ENCODE assay signal across 1 cellular context in the genomic region with DNA sequence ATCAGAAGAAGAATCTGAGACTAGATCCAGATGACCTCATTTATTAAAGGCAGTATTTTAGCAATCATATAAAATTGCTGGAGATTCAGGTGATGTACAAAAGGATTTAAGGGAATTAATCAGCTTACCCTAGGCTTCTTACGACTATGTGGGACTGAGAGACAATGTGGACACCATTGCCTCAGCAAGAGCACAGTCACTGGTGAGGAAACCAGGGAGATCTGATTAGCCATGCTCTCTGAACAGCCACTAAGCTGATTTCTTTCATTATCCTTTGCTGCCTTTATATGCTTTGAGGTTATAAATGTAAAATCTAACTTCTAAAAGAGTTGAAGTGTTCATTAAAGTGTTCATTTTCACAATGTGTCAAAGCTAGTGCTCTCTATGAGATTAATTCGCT.
TF ChIP-seq lines count a peak whose summit lies in the region.

No MANE protein-coding gene starts in this region.

TF ChIP-seq in HepG2, 621 proteins besides CTCF, POLR2A, EP300 and RAD21:
- TF ChIP-seq ZNF619 (CRISPR knock-in tag; IDR thresholded peaks at IDR 0.05), result no peak
- 0 out of 2 replicates have a peak, but pooled peaks have one; percentile 26 for TF ChIP-seq ATF7 (IDR thresholded peaks at IDR 0.05)
- TF ChIP-seq ATF7 (CRISPR knock-in tag; IDR thresholded peaks at IDR 0.05), result no peak
- no peak for TF ChIP-seq ZNF777 (CRISPR knock-in tag; IDR thresholded peaks at IDR 0.05)
- TF ChIP-seq, protein P1, sequence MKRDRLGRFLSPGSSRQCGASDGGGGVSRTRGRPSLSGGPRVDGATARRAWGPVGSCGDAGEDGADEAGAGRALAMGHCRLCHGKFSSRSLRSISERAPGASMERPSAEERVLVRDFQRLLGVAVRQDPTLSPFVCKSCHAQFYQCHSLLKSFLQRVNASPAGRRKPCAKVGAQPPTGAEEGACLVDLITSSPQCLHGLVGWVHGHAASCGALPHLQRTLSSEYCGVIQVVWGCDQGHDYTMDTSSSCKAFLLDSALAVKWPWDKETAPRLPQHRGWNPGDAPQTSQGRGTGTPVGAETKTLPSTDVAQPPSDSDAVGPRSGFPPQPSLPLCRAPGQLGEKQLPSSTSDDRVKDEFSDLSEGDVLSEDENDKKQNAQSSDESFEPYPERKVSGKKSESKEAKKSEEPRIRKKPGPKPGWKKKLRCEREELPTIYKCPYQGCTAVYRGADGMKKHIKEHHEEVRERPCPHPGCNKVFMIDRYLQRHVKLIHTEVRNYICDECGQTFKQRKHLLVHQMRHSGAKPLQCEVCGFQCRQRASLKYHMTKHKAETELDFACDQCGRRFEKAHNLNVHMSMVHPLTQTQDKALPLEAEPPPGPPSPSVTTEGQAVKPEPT (CRISPR knock-in tag; IDR thresholded peaks at IDR 0.05; ENCODE audit: low read depth), result no peak
- TF ChIP-seq HDAC2 (CRISPR knock-in tag; IDR thresholded peaks at IDR 0.05), result no peak
- TF ChIP-seq ZNF44 (CRISPR knock-in tag; IDR thresholded peaks at IDR 0.05), result no peak
- no peak for TF ChIP-seq SMAD3 (CRISPR knock-in tag; IDR thresholded peaks at IDR 0.05)
- TF ChIP-seq, protein P2, sequence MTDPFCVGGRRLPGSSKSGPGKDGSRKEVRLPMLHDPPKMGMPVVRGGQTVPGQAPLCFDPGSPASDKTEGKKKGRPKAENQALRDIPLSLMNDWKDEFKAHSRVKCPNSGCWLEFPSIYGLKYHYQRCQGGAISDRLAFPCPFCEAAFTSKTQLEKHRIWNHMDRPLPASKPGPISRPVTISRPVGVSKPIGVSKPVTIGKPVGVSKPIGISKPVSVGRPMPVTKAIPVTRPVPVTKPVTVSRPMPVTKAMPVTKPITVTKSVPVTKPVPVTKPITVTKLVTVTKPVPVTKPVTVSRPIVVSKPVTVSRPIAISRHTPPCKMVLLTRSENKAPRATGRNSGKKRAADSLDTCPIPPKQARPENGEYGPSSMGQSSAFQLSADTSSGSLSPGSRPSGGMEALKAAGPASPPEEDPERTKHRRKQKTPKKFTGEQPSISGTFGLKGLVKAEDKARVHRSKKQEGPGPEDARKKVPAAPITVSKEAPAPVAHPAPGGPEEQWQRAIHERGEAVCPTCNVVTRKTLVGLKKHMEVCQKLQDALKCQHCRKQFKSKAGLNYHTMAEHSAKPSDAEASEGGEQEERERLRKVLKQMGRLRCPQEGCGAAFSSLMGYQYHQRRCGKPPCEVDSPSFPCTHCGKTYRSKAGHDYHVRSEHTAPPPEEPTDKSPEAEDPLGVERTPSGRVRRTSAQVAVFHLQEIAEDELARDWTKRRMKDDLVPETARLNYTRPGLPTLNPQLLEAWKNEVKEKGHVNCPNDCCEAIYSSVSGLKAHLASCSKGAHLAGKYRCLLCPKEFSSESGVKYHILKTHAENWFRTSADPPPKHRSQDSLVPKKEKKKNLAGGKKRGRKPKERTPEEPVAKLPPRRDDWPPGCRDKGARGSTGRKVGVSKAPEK (CRISPR knock-in tag; IDR thresholded peaks at IDR 0.05; ENCODE audit: borderline replicate concordance), result no peak
- no peak for TF ChIP-seq ZNF83 (CRISPR knock-in tag; IDR thresholded peaks at IDR 0.05; ENCODE audit: borderline replicate concordance)
